Comparison of ENCODE assay signal across 23 cellular contexts in the genomic region with DNA sequence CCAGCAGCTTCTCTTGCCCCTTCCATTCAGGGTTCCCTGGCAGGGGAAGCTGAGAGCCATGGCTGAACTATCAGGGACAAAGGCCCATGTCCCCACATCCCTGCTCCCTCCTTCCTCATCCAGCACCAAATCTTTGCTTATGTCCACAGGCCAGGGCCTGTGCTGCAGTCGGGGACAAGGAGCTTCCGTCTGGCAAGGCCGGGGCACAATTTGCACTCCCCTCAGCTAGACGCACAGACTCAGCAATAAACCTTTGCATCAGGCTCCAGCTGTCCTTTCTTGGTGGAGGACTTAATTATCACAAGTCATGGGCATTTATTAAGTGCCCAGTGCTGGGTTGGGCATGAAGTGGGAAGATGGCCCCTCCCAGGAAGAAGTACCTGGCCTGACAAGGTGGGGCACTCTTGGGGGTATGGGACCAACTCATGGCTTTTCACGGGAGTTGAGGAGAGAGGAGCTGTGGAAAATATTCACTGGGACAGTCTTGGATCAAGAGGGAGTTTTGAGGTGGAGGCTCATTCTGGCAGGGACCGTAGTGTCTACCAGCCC. TPM values are rescaled to one million over a fixed set of nuclear protein-coding genes. Genes with fewer than 3 reads are reported as not detected.
DNase-seq lines count a peak whose midpoint lies in the region; ATAC-seq, FAIRE-seq and TF ChIP-seq lines count a peak whose summit lies in the region.
"Had no signal": no experiment of that assay in that cellular context is flagged by ENCODE, and none has a peak within 500 bp of the region (broad histone marks: within the 10 kb centered on the region; RNA-seq: fewer than 3 reads in every experiment).

No MANE protein-coding gene starts in this region.

- DNase-seq in DMS53 (lab: John Stamatoyannopoulos, UW) (peak; percentile 11), DMS53 treated with DMSO at 0.1 percent for 48 hours (lab: John Stamatoyannopoulos, UW; ENCODE audit: unreplicated experiment) (no peak), H1 (ENCODE audit: low read depth in 1 of 2, low spot score in 2 of 2) (no peak), neural progenitor cell (ENCODE audit: low spot score) (no peak), NCI-H446 (lab: John Stamatoyannopoulos, UW) (no peak), dedifferentiated amniotic fluid mesenchymal stem cell (ENCODE audit: extremely low spot score) (no peak)
- DNase-seq: AML-193; CD4-positive, alpha-beta T cell; DMS153; DND-41; EL had no signal

- H3K4me2 ChIP-seq in H1 (ENCODE audit: insufficient read depth in 1 of 2, low read depth in 2 of 2, low read length in 2 of 2) (no peak overlapping the region), neural progenitor cell (no peak overlapping the region)
- H3K4me2 ChIP-seq: A549 had no signal

- POLR2A ChIA-PET in H1 (lab: Charles Lee; ENCODE audit: partially characterized antibody): interaction anchor here (2.7 to 11.9 kb wide), 6 partner anchors 8 to 74 kb away, joined by 11 to 128 read pairs (median 22); a partner anchor contains a TSS

- no peak overlapping the region for H2AK5ac ChIP-seq in H1 (ENCODE audit: low read depth, low read length)

- no peaks in the 10 kb centered on the region for H4K20me1 ChIP-seq in H1 (replicated peaks in 1 of 2; ENCODE audit: control insufficient read depth in 1 of 2, insufficient read depth in 2 of 2, low read length in 2 of 2)
- H4K20me1 ChIP-seq in neural progenitor cell (ENCODE audit: low read depth): no peaks in the 10 kb centered on the region

- H3K27ac ChIP-seq in H1 (ENCODE audit: low read depth, low read length) (no peak overlapping the region), liver (ENCODE audit: low read depth in 1 of 2, low read length in 2 of 2) (peak overlapping the region; percentile 97 to 99), neural progenitor cell (no peak overlapping the region)
- H3K27ac ChIP-seq: 22Rv1, C4-2B had no signal

- H3K27ac Mint-ChIP-seq in neural progenitor cell: peak overlapping the region; percentile 78
- H3K27ac Mint-ChIP-seq: CD4-positive, alpha-beta T cell had no signal

- no peak overlapping the region for H3K23ac ChIP-seq in H1 (ENCODE audit: insufficient read length)

- no peaks in the 10 kb centered on the region for H3K9me3 ChIP-seq in H1 (ENCODE audit: insufficient read depth in 2 of 2, low read depth in 1 of 2, low read length in 1 of 2)
- H3K9me3 ChIP-seq in liver (ENCODE audit: control insufficient read depth in 4 of 4, low read length in 3 of 4): no peaks in the 10 kb centered on the region
- no peaks in the 10 kb centered on the region for H3K9me3 ChIP-seq in neural progenitor cell (ENCODE audit: low read depth)
- H3K9me3 ChIP-seq: A549, Caco-2, HAP-1 had no signal

- no peaks in the 10 kb centered on the region for H3F3A ChIP-seq in neural progenitor cell (ENCODE audit: low read depth)

- H4K91ac ChIP-seq in H1 (replicated peaks; ENCODE audit: insufficient read length, low read length): no peak overlapping the region

- 88% methylated on average over 6 of the region's 6 CpGs; no CpG with 5 or more reads in 1 of the 2 experiments for WGBS in H1 (ENCODE audit: extremely low coverage in 1 of 2, insufficient coverage in 1 of 2, insufficient read length in 1 of 2, insufficient replicate concordance in 2 of 2, low coverage in 1 of 2, low lambda C conversion rate in 2 of 2, missing lambda C conversion rate in 1 of 2), 2 experiments
- 31% methylated on average over 6 of the region's 6 CpGs for WGBS in liver

- no peak overlapping the region for H2AFZ ChIP-seq in H1 (ENCODE audit: low read length)
- H2AFZ ChIP-seq in neural progenitor cell (replicated peaks): no peak overlapping the region

- TF ChIP-seq CTCF in H1 (IDR thresholded peaks at IDR 0.05; ENCODE audit: control extremely low read depth in 1 of 3, insufficient read depth in 1 of 3, low read depth in 1 of 3, low read length in 3 of 3): no peak
- no peak for TF ChIP-seq CTCF in liver (IDR thresholded peaks at IDR 0.05; ENCODE audit: low read depth, low read length, missing input control)
- no peak for TF ChIP-seq CTCF in neural progenitor cell (IDR thresholded peaks at IDR 0.05)

- no peaks in the 10 kb centered on the region for H3K9me3 Mint-ChIP-seq in neural progenitor cell
- H3K9me3 Mint-ChIP-seq: CD4-positive, alpha-beta T cell had no signal

- peak overlapping the region; percentile 1; the same call in 1 of the 2 replicates for H2BK12ac ChIP-seq in H1 (ENCODE audit: low read depth, low read length)

- peak overlapping the region; percentile 35; the same call in 1 of the 2 replicates for H2BK20ac ChIP-seq in H1 (ENCODE audit: low read length)

- H3K79me1 ChIP-seq in H1 (ENCODE audit: low read depth, low read length): no peaks in the 10 kb centered on the region

- H3K4me3 Mint-ChIP-seq in neural progenitor cell: no peak overlapping the region
- H3K4me3 Mint-ChIP-seq: CD4-positive, alpha-beta T cell had no signal

- no peak overlapping the region for H3K9ac ChIP-seq in H1 (replicated peaks in 1 of 4; ENCODE audit: extremely low read depth in 1 of 4, low read depth in 3 of 4, low read length in 3 of 4)
- H3K9ac ChIP-seq in liver (ENCODE audit: low read depth in 1 of 2, low read length in 2 of 2): peak overlapping the region in 1 of 2 donors; percentile 55
- no peak overlapping the region for H3K9ac ChIP-seq in neural progenitor cell

- no peak overlapping the region for H2BK120ac ChIP-seq in H1 (replicated peaks; ENCODE audit: low read depth, low read length)

- H3K4me1 ChIP-seq in H1 (replicated peaks in 1 of 4; ENCODE audit: control insufficient read depth in 3 of 4, insufficient read depth in 4 of 4, low read length in 3 of 4) (peaks cover 0 to 14% (median 7%) of the 10 kb centered on the region in 4 experiments; a peak in 5 of 7 replicates), liver (ENCODE audit: control insufficient read depth in 4 of 4, insufficient read depth in 4 of 4, low read length in 3 of 4) (peaks cover 17 to 55% (median 38%) of the 10 kb centered on the region in 4 donors), neural progenitor cell (no peaks in the 10 kb centered on the region)

- peaks cover 2% of the 10 kb centered on the region; the same call in 1 of the 2 replicates for H3K23me2 ChIP-seq in H1 (ENCODE audit: low read depth, low read length)

- no peak overlapping the region for H3K18ac ChIP-seq in H1 (ENCODE audit: extremely low read depth, low read length)

- no peak overlapping the region for H2BK5ac ChIP-seq in H1 (ENCODE audit: low read depth, low read length)

- H4K5ac ChIP-seq in H1 (ENCODE audit: insufficient read length, low read depth, low read length): no peak overlapping the region

- H3K79me2 ChIP-seq in H1 (ENCODE audit: control insufficient read depth in 1 of 2, insufficient read depth in 2 of 2, low read length in 2 of 2) (no peaks in the 10 kb centered on the region), neural progenitor cell (ENCODE audit: low read depth) (no peaks in the 10 kb centered on the region)

- H3K4me3 ChIP-seq in H1 (ENCODE audit: extremely low read depth in 1 of 4, insufficient read depth in 2 of 4, low read depth in 3 of 4, low read length in 4 of 4): no peak overlapping the region
- no peak overlapping the region for H3K4me3 ChIP-seq in liver (ENCODE audit: low read depth in 1 of 3, low read length in 3 of 3)
- no peak overlapping the region for H3K4me3 ChIP-seq in neural progenitor cell
- H3K4me3 ChIP-seq: A549, GM12878, HAP-1 had no signal

- TF ChIP-seq RAD21 in H1 (IDR thresholded peaks at IDR 0.05 in 1 of 2, conservative IDR thresholded peaks at IDR 0.05 in 1 of 2; ENCODE audit: low read depth in 2 of 2, low read length in 2 of 2) (no peak), liver (IDR thresholded peaks at IDR 0.05) (no peak)

- H3K27me3 ChIP-seq in H1 (replicated peaks in 1 of 4; ENCODE audit: control insufficient read depth in 3 of 4, extremely low read depth in 1 of 4, insufficient read depth in 3 of 4, low read length in 3 of 4): peaks cover 0 to 12% (median 4%) of the 10 kb centered on the region in 4 experiments; a peak in 3 of 7 replicates
- no peaks in the 10 kb centered on the region for H3K27me3 ChIP-seq in liver (ENCODE audit: control insufficient read depth in 4 of 4, insufficient read depth in 4 of 4, low read length in 3 of 4)
- H3K27me3 ChIP-seq in neural progenitor cell: peaks cover 32% of the 10 kb centered on the region

- no peaks in the 10 kb centered on the region for H3K36me3 Mint-ChIP-seq in neural progenitor cell

- no peak overlapping the region for H3K4ac ChIP-seq in H1 (replicated peaks; ENCODE audit: insufficient read length, low read depth, low read length)

- H2BK15ac ChIP-seq in H1 (ENCODE audit: low read length): 0 out of 2 replicates have a peak overlapping the region, but pooled peaks have one; percentile 11

- no peaks in the 10 kb centered on the region for H3K36me3 ChIP-seq in H1 (ENCODE audit: control insufficient read depth in 2 of 4, insufficient read depth in 4 of 4, low read length in 3 of 4)
- no peaks in the 10 kb centered on the region for H3K36me3 ChIP-seq in liver (ENCODE audit: control insufficient read depth in 4 of 4, insufficient read depth in 3 of 4, low read depth in 1 of 4, low read length in 3 of 4)
- no peaks in the 10 kb centered on the region for H3K36me3 ChIP-seq in neural progenitor cell
- H3K36me3 ChIP-seq: HAP-1 had no signal

- no peaks in the 10 kb centered on the region for H3K4me1 Mint-ChIP-seq in neural progenitor cell

- FAIRE-seq in H1 (lab: Jason Lieb, UNC): no peak
- FAIRE-seq: A549, D721Med, GM12878 had no signal

- H4K8ac ChIP-seq in H1 (ENCODE audit: extremely low read depth, insufficient read depth, low read length): no peak overlapping the region

- no peak for TF ChIP-seq POLR2A in H1 (IDR thresholded peaks at IDR 0.05; ENCODE audit: control extremely low read depth in 1 of 2, low read depth in 2 of 2, low read length in 2 of 2)

- no peak overlapping the region for H3K56ac ChIP-seq in H1 (replicated peaks; ENCODE audit: insufficient read length, low read depth, low read length)

- TF ChIP-seq EP300 in H1 (IDR thresholded peaks at IDR 0.05; ENCODE audit: borderline replicate concordance in 1 of 2, low read depth in 2 of 2, low read length in 2 of 2): no peak

- peaks cover 10% of the 10 kb centered on the region for H3K27me3 Mint-ChIP-seq in neural progenitor cell (ENCODE audit: insufficient read depth, low read depth)

- CTCF ChIA-PET in H1 (lab: Charles Lee; ENCODE audit: partially characterized antibody): interaction anchor here (0.6 to 19.7 kb wide), 12 partner anchors 19 to 146 kb away, joined by 3 to 1138 read pairs (median 82); a partner anchor contains a TSS

- H3K14ac ChIP-seq in H1 (ENCODE audit: insufficient read length): no peak overlapping the region

- ATAC-seq in HG02852 (IDR thresholded peaks at IDR 0.05; ENCODE audit: unreplicated experiment): no peak
- ATAC-seq: GM12878 had no signal

RNA-seq across cellular contexts. Expression of a gene that starts 4.9 kb away (rescaled TPM):
- total RNA-seq in H1 (2021; fragmentation: NEBNext Ultra II Directional; extraction: Animal tissue kit (Norgen Biotek cat#: 25700)): not detected in 2 replicates
- polyA plus RNA-seq in H1 (2011; rRNA removed) (0.08 and 0.20 TPM in 2 replicates), liver (not detected)
- polyA plus RNA-seq in H1 (2011; cell fraction: cytosol; rRNA removed): 0.10 TPM
- polyA plus RNA-seq in H1 (2011; cell fraction: nucleus; rRNA removed): 0.19 TPM
- 0.32 to 0.39 TPM in 2 of 4 replicates, not detected in the others for polyA plus RNA-seq in H1 (2012, experiment 1 of 2)
- not detected for polyA plus RNA-seq in H1 (2012, experiment 2 of 2)
- 0.12 TPM for polyA plus RNA-seq in H1 (2013, experiment 1 of 2)
- 0.18 TPM for polyA plus RNA-seq in H1 (2013, experiment 2 of 2)
- 0.13 and 0.15 TPM in 2 replicates for polyA minus RNA-seq in H1 (2011; rRNA and poly(A)+ RNA removed)
- polyA minus RNA-seq in H1 (2011; cell fraction: cytosol; rRNA and poly(A)+ RNA removed): not detected
- not detected for polyA minus RNA-seq in H1 (2011; cell fraction: nucleus; rRNA and poly(A)+ RNA removed)
- total RNA-seq in liver (under 1 TPM in 1 of 2 donors, not detected in 1; 0.08 TPM), neural progenitor cell (ENCODE audit: low replicate concordance) (0.03 TPM in 1 of 2 replicates, not detected in the other)
- total RNA-seq: G401, GM12878, H4 had no signal
- polyA plus RNA-seq: A549, BJ, GM12878 had no signal

RNA-seq across cellular contexts. Expression of a gene that starts 8.7 kb away (rescaled TPM):
- total RNA-seq in H1 (2021; fragmentation: NEBNext Ultra II Directional; extraction: Animal tissue kit (Norgen Biotek cat#: 25700)): 0.57 and 1.2 TPM in 2 replicates
- polyA plus RNA-seq in H1 (2011; rRNA removed): 3.7 and 4.7 TPM in 2 replicates
- 2.0 TPM for polyA plus RNA-seq in H1 (2011; cell fraction: cytosol; rRNA removed)
- 10.8 TPM for polyA plus RNA-seq in H1 (2011; cell fraction: nucleus; rRNA removed)
- 0.87 to 1.5 TPM (median 1.1 TPM) in 4 replicates for polyA plus RNA-seq in H1 (2012, experiment 1 of 2)
- 0.85 TPM for polyA plus RNA-seq in H1 (2012, experiment 2 of 2)
- 1.2 TPM for polyA plus RNA-seq in H1 (2013, experiment 1 of 2)
- 1.0 TPM for polyA plus RNA-seq in H1 (2013, experiment 2 of 2)
- 1.5 and 2.5 TPM in 2 replicates for polyA minus RNA-seq in H1 (2011; rRNA and poly(A)+ RNA removed)
- 0.88 TPM for polyA minus RNA-seq in H1 (2011; cell fraction: cytosol; rRNA and poly(A)+ RNA removed)
- polyA minus RNA-seq in H1 (2011; cell fraction: nucleus; rRNA and poly(A)+ RNA removed): 1.9 TPM
- total RNA-seq in liver: 100 to 1,000 TPM in 1 of 2 donors, 10 to 100 TPM in 1; 98.1 to 166 TPM
- polyA plus RNA-seq in liver: 100 to 1,000 TPM; 114 to 180 TPM
- 0.17 and 0.77 TPM in 2 replicates for total RNA-seq in neural progenitor cell (ENCODE audit: low replicate concordance)
- total RNA-seq: GM12878, H4 had no signal

RNA-seq across cellular contexts. Expression of a gene that starts 39.7 kb away (rescaled TPM):
- total RNA-seq in H1 (2021; fragmentation: NEBNext Ultra II Directional; extraction: Animal tissue kit (Norgen Biotek cat#: 25700)): 168 and 169 TPM in 2 replicates
- polyA plus RNA-seq in H1 (2011; rRNA removed) (516 and 539 TPM in 2 replicates), liver (10 to 100 TPM; 59.5 to 86.3 TPM)
- 378 TPM for polyA plus RNA-seq in H1 (2011; cell fraction: cytosol; rRNA removed)
- 319 TPM for polyA plus RNA-seq in H1 (2011; cell fraction: nucleus; rRNA removed)
- 135 to 260 TPM (median 228 TPM) in 4 replicates for polyA plus RNA-seq in H1 (2012, experiment 1 of 2)
- polyA plus RNA-seq in H1 (2012, experiment 2 of 2): 195 TPM
- 215 TPM for polyA plus RNA-seq in H1 (2013, experiment 1 of 2)
- 242 TPM for polyA plus RNA-seq in H1 (2013, experiment 2 of 2)
- polyA minus RNA-seq in H1 (2011; rRNA and poly(A)+ RNA removed): 310 and 337 TPM in 2 replicates
- polyA minus RNA-seq in H1 (2011; cell fraction: cytosol; rRNA and poly(A)+ RNA removed): 106 TPM
- polyA minus RNA-seq in H1 (2011; cell fraction: nucleus; rRNA and poly(A)+ RNA removed): 98.5 TPM
- total RNA-seq in liver (10 to 100 TPM; 58.3 to 65.0 TPM), neural progenitor cell (ENCODE audit: low replicate concordance) (249 and 321 TPM in 2 replicates)

RNA-seq across cellular contexts. Expression of a gene that starts 41.2 kb away (rescaled TPM):
- 37.0 and 39.6 TPM in 2 replicates for total RNA-seq in H1 (2021; fragmentation: NEBNext Ultra II Directional; extraction: Animal tissue kit (Norgen Biotek cat#: 25700))
- polyA plus RNA-seq in H1 (2011; rRNA removed): 20.3 and 36.0 TPM in 2 replicates
- 21.2 TPM for polyA plus RNA-seq in H1 (2011; cell fraction: cytosol; rRNA removed)
- 58.6 TPM for polyA plus RNA-seq in H1 (2011; cell fraction: nucleus; rRNA removed)
- 15.9 to 32.4 TPM (median 29.9 TPM) in 4 replicates for polyA plus RNA-seq in H1 (2012, experiment 1 of 2)
- 23.9 TPM for polyA plus RNA-seq in H1 (2012, experiment 2 of 2)
- 45.3 TPM for polyA plus RNA-seq in H1 (2013, experiment 1 of 2)
- polyA plus RNA-seq in H1 (2013, experiment 2 of 2): 41.8 TPM
- 28.0 and 36.9 TPM in 2 replicates for polyA minus RNA-seq in H1 (2011; rRNA and poly(A)+ RNA removed)
- 35.4 TPM for polyA minus RNA-seq in H1 (2011; cell fraction: cytosol; rRNA and poly(A)+ RNA removed)
- 25.2 TPM for polyA minus RNA-seq in H1 (2011; cell fraction: nucleus; rRNA and poly(A)+ RNA removed)
- total RNA-seq in liver: 1 to 10 TPM; 1.6 to 4.8 TPM
- 1 to 10 TPM in 1 of 2 donors, under 1 TPM in 1; 0.60 to 2.7 TPM for polyA plus RNA-seq in liver
- 14.5 and 42.5 TPM in 2 replicates for total RNA-seq in neural progenitor cell (ENCODE audit: low replicate concordance)

Comparison
In these comparisons a context has a peak if more than half of its experiments do, and no peak if none do; other contexts are left out.
1. H3K27ac ChIP-seq: peak in liver (2 of 2); none in H1 (single experiment) and neural progenitor cell (single experiment).
2. RNA of a gene that starts 8.7 kb away (total RNA-seq): 98.1 to 166 TPM in liver; 0.57 to 1.2 TPM in H1 and 0.17 to 0.77 TPM in neural progenitor cell; every median in the first group is over 10 times any median in the second.